33 cellular contexts compared by ENCODE assay signal in the genomic region with DNA sequence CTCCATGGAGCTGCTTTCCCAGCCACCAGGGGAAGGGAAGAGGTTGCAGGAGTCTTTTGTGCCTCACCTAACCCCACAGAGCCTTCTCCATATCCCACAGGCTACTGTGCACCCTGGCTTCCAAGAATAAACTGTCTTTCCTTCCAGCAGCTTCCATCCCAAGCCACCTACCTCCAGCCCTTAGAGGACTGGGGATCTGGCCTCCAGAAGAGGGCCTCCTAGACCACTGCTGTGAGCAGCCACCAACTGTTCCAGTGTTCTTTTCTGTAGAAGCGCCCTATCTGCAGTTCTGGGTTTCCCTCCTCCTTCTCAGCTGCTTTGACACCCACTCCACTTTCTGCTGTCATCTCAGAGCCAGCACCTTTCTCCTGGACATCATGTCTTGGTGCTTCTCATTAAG. TPM values are rescaled to one million over a fixed set of nuclear protein-coding genes. Genes with fewer than 3 reads are reported as not detected.
"Had no signal": no experiment of that assay in that cellular context is flagged by ENCODE, and none has a peak within 500 bp of the region (broad histone marks: within the 10 kb centered on the region; RNA-seq: fewer than 3 reads in every experiment).

No MANE protein-coding gene starts in this region.

- H3K27me3 ChIP-seq: brain microvascular endothelial cell had no signal

- ATAC-seq: activated CD4-positive, alpha-beta T cell treated with anti-CD3 and anti-CD28 coated beads for 36 hours; activated CD8-positive, alpha-beta memory T cell treated with anti-CD3 and anti-CD28 coated beads, Interleukin-2, amount 10 ng/mL, durations not matched to agents 7 days and 5 days; activated CD8-positive, alpha-beta T cell treated with anti-CD3 and anti-CD28 coated beads, Interleukin-2, amount 10 ng/mL, durations not matched to agents 7 days and 5 days; activated naive CD4-positive, alpha-beta T cell treated with anti-CD3 and anti-CD28 coated beads, Interleukin-2, amount 50 U/mL, for 72 hours; foreskin keratinocyte; gastrocnemius medialis; heart left ventricle; T-helper 17 cell had no signal

- DNase-seq: activated CD4-positive, alpha-beta memory T cell treated with anti-CD3 and anti-CD28 coated beads for 36 hours; activated CD4-positive, alpha-beta T cell treated with anti-CD3 and anti-CD28 coated beads for 36 hours; activated CD4-positive, alpha-beta T cell treated with anti-CD3 and anti-CD28 coated beads, Interleukin-2, amount 10 ng/mL, durations not matched to agents 24 days and 14 days; activated CD4-positive, CD25-positive, alpha-beta regulatory T cell; activated CD4-positive, CD25-positive, alpha-beta regulatory T cell treated with anti-CD3 and anti-CD28 coated beads, Interleukin-2, amount 50 U/mL, for 72 hours; activated CD8-positive, alpha-beta memory T cell treated with anti-CD3 and anti-CD28 coated beads, Interleukin-2, amount 10 ng/mL, durations not matched to agents 7 days and 5 days; activated CD8-positive, alpha-beta memory T cell treated with anti-CD3 and anti-CD28 coated beads, Interleukin-2, amount 50 U/mL, for 4 hours; activated CD8-positive, alpha-beta T cell treated with anti-CD3 and anti-CD28 coated beads, Interleukin-2, amount 10 ng/mL, durations not matched to agents 7 days and 5 days; activated effector memory CD4-positive, alpha-beta T cell treated with anti-CD3 and anti-CD28 coated beads, Interleukin-2, amount 50 U/mL, for 16 hours; activated naive CD4-positive, alpha-beta T cell treated with anti-CD3 and anti-CD28 coated beads, Interleukin-2, amount 10 ng/mL, durations not matched to agents 7 days and 5 days; activated naive CD8-positive, alpha-beta T cell treated with anti-CD3 and anti-CD28 coated beads, Interleukin-2, amount 10 ng/mL, durations not matched to agents 7 days and 5 days; activated T-cell treated with anti-CD3 and anti-CD28 coated beads, Interleukin-2, amount 50 U/mL, for 1 hour; activated T-cell treated with anti-CD3 and anti-CD28 coated beads, Interleukin-2, amount 50 U/mL, for 48 hours; brain microvascular endothelial cell; dorsolateral prefrontal cortex; effector memory CD4-positive, alpha-beta T cell; erythroblast; foreskin keratinocyte; gastrocnemius medialis; glutamatergic neuron; heart left ventricle; T-helper 17 cell; T1000 had no signal

- H3K27ac ChIP-seq: ascending aorta, brain microvascular endothelial cell, coronary artery, dorsolateral prefrontal cortex, esophagus muscularis mucosa, foreskin keratinocyte, gastrocnemius medialis, heart left ventricle had no signal

- FAIRE-seq: bronchial epithelial cell had no signal

- H3K36me3 ChIP-seq: ascending aorta, brain microvascular endothelial cell, esophagus muscularis mucosa, gastrocnemius medialis, heart left ventricle had no signal

- H3K9me3 ChIP-seq: ascending aorta, esophagus muscularis mucosa, gastrocnemius medialis, heart left ventricle had no signal

- H3K4me1 ChIP-seq: ascending aorta, foreskin keratinocyte had no signal

- H3K4me3 ChIP-seq: ascending aorta, coronary artery, esophagus muscularis mucosa, gastrocnemius medialis, heart left ventricle had no signal

RNA-seq across cellular contexts. Expression of a gene that starts 30.7 kb away (rescaled TPM):
- total RNA-seq: activated CD4-positive, alpha-beta memory T cell treated with anti-CD3 and anti-CD28 coated beads for 36 hours; activated CD4-positive, alpha-beta T cell treated with anti-CD3 and anti-CD28 coated beads for 36 hours; activated CD4-positive, alpha-beta T cell treated with anti-CD3 and anti-CD28 coated beads, Interleukin-2, amount 10 ng/mL, durations not matched to agents 24 days and 14 days; activated CD8-positive, alpha-beta memory T cell treated with anti-CD3 and anti-CD28 coated beads for 36 hours; activated CD8-positive, alpha-beta memory T cell treated with anti-CD3 and anti-CD28 coated beads, Interleukin-2, amount 10 ng/mL, durations not matched to agents 7 days and 5 days; activated CD8-positive, alpha-beta T cell treated with anti-CD3 and anti-CD28 coated beads, Interleukin-2, amount 10 ng/mL, durations not matched to agents 7 days and 5 days; activated naive CD4-positive, alpha-beta T cell treated with anti-CD3 and anti-CD28 coated beads, Interleukin-2, amount 50 U/mL, for 72 hours; activated naive CD8-positive, alpha-beta T cell treated with anti-CD3 and anti-CD28 coated beads, Interleukin-2, amount 10 ng/mL, durations not matched to agents 7 days and 5 days; activated T-helper 1 cell treated with anti-CD3 and anti-CD28 coated beads, Interleukin-12 subunit alpha, Interleukin-12 subunit beta, Interleukin-2, Interleukin-4 antibody, amounts not matched to agents 30 ng/mL and 10 ng/mL and 1 ng/mL, durations not matched to agents 14 hours and 24 hours and 36 hours; activated T-helper 2 cell treated with anti-CD3 and anti-CD28 coated beads, Interferon-gamma antibody, Interleukin-2, Interleukin-4, amounts not matched to agents 10 μg/mL and 5 μg/mL and 100 μg/mL, durations not matched to agents 14 hours and 24 hours and 36 hours; ascending aorta; bronchial epithelial cell; cardiac septum; cerebellum; dorsolateral prefrontal cortex; esophagus muscularis mucosa; foreskin keratinocyte; gastrocnemius medialis; heart left ventricle; T-helper 17 cell had no signal
- polyA plus RNA-seq: foreskin keratinocyte had no signal
